ENCODE assay signal across 26 cellular contexts in the genomic region with DNA sequence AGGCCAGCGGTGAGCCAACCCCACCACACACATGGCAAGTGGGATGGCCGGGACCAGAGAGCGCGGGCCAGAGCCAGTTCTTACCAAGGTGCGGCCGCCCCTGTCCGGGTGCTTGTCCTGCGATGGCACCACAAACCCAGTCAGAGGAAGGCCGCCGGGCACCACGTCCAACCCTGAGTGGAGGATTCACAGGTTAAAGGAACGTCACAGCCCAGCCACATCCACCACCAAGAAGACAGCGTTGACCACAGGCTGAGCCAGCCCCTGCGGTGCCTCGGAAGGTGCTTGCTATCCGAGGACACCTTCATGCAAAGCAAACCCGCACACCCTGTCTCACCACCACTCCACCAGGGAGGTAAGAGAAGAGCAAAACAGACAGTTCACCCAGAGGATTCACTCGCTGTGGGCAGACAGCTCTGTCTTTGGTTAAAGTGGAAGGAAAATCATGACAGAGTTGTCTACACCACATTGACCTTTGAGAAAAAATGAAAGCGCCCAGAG. TPM values are rescaled to one million over a fixed set of nuclear protein-coding genes. Genes with fewer than 3 reads are reported as not detected.
"Had no signal": no experiment of that assay in that cellular context is flagged by ENCODE, and none has a peak within 500 bp of the region (broad histone marks: within the 10 kb centered on the region; RNA-seq: fewer than 3 reads in every experiment).

No MANE protein-coding gene starts in this region.

- H3K27me3 Mint-ChIP-seq: activated CD4-positive, alpha-beta T cell treated with anti-CD3 and anti-CD28 coated beads for 36 hours; activated CD8-positive, alpha-beta memory T cell treated with anti-CD3 and anti-CD28 coated beads, Interleukin-2, amount 10 ng/mL, durations not matched to agents 7 days and 5 days; naive thymus-derived CD4-positive, alpha-beta T cell; stimulated activated naive CD8-positive, alpha-beta T cell treated with anti-CD3 and anti-CD28 coated beads, Interleukin-15, Interleukin-2, amounts not matched to agents 100 ng/mL and 50 ng/mL, for 24 hours; type B pancreatic cell had no signal

- H3K27ac Mint-ChIP-seq: activated CD4-positive, alpha-beta T cell treated with anti-CD3 and anti-CD28 coated beads for 36 hours; activated CD8-positive, alpha-beta memory T cell treated with anti-CD3 and anti-CD28 coated beads, Interleukin-2, amount 10 ng/mL, durations not matched to agents 7 days and 5 days; activated CD8-positive, alpha-beta T cell treated with anti-CD3 and anti-CD28 coated beads, Interleukin-2, amount 10 ng/mL, durations not matched to agents 7 days and 5 days; activated T-helper 2 cell treated with anti-CD3 and anti-CD28 coated beads, Interferon-gamma antibody, Interleukin-2, Interleukin-4, amounts not matched to agents 10 μg/mL and 5 μg/mL and 100 μg/mL, durations not matched to agents 14 hours and 24 hours and 36 hours; mesothelial cell of epicardium; stimulated activated naive CD8-positive, alpha-beta T cell treated with anti-CD3 and anti-CD28 coated beads, Interleukin-15, Interleukin-2, amounts not matched to agents 100 ng/mL and 50 ng/mL, for 24 hours; type B pancreatic cell had no signal

- DNase-seq: activated CD4-positive, alpha-beta T cell treated with anti-CD3 and anti-CD28 coated beads for 36 hours; activated CD4-positive, CD25-positive, alpha-beta regulatory T cell; activated CD8-positive, alpha-beta memory T cell treated with anti-CD3 and anti-CD28 coated beads, Interleukin-2, amount 10 ng/mL, durations not matched to agents 7 days and 5 days; activated CD8-positive, alpha-beta T cell treated with anti-CD3 and anti-CD28 coated beads, Interleukin-2, amount 10 ng/mL, durations not matched to agents 7 days and 5 days; activated T-cell treated with anti-CD3 and anti-CD28 coated beads, Interleukin-2, amount 50 U/mL, for 48 hours; adrenal gland; body of pancreas; colonic mucosa; effector memory CD4-positive, alpha-beta T cell; glutamatergic neuron; islet precursor cell; left cardiac atrium; naive thymus-derived CD4-positive, alpha-beta T cell; ovary; psoas muscle; stimulated activated CD4-positive, alpha-beta T cell treated with anti-CD3 and anti-CD28 coated beads, Interleukin-15, amount 100 ng/mL, for 24 hours; stimulated activated CD4-positive, alpha-beta T cell treated with anti-CD3 and anti-CD28 coated beads, Interleukin-2, amount 100 ng/mL, for 24 hours; substantia nigra; T-helper 2 cell had no signal

- H3K4me1 Mint-ChIP-seq: activated CD4-positive, alpha-beta T cell treated with anti-CD3 and anti-CD28 coated beads for 36 hours; mesothelial cell of epicardium had no signal

- ATAC-seq: activated CD4-positive, alpha-beta T cell treated with anti-CD3 and anti-CD28 coated beads for 36 hours; activated CD8-positive, alpha-beta memory T cell treated with anti-CD3 and anti-CD28 coated beads, Interleukin-2, amount 10 ng/mL, durations not matched to agents 7 days and 5 days; activated CD8-positive, alpha-beta T cell treated with anti-CD3 and anti-CD28 coated beads, Interleukin-2, amount 10 ng/mL, durations not matched to agents 7 days and 5 days; body of pancreas; left cardiac atrium; naive thymus-derived CD4-positive, alpha-beta T cell had no signal

- H3K9me3 Mint-ChIP-seq: activated naive CD4-positive, alpha-beta T cell treated with anti-CD3 and anti-CD28 coated beads, Interleukin-2, amount 50 U/mL, for 72 hours; activated T-helper 2 cell treated with anti-CD3 and anti-CD28 coated beads, Interferon-gamma antibody, Interleukin-2, Interleukin-4, amounts not matched to agents 10 μg/mL and 5 μg/mL and 100 μg/mL, durations not matched to agents 14 hours and 24 hours and 36 hours; mesothelial cell of epicardium; naive thymus-derived CD4-positive, alpha-beta T cell; stimulated activated naive CD8-positive, alpha-beta T cell treated with anti-CD3 and anti-CD28 coated beads, Interleukin-15, Interleukin-2, amounts not matched to agents 100 ng/mL and 50 ng/mL, for 24 hours; type B pancreatic cell had no signal

- H3K4me3 Mint-ChIP-seq: activated CD4-positive, alpha-beta T cell treated with anti-CD3 and anti-CD28 coated beads for 36 hours; activated CD8-positive, alpha-beta memory T cell treated with anti-CD3 and anti-CD28 coated beads, Interleukin-2, amount 10 ng/mL, durations not matched to agents 7 days and 5 days; activated CD8-positive, alpha-beta T cell treated with anti-CD3 and anti-CD28 coated beads, Interleukin-2, amount 10 ng/mL, durations not matched to agents 7 days and 5 days; mesothelial cell of epicardium; naive thymus-derived CD4-positive, alpha-beta T cell; stimulated activated naive CD8-positive, alpha-beta T cell treated with anti-CD3 and anti-CD28 coated beads, Interleukin-15, Interleukin-2, amounts not matched to agents 100 ng/mL and 50 ng/mL, for 24 hours; type B pancreatic cell had no signal

RNA-seq across cellular contexts. Expression of a gene that starts 18.4 kb away (rescaled TPM):
- total RNA-seq: epithelial cell of proximal tubule, smooth muscle cell had no signal
